8 cellular contexts compared by ENCODE assay signal in genomic region chr19:52734340-52734892, GRCh38. TPM values are rescaled to one million over a fixed set of nuclear protein-coding genes. Genes with fewer than 3 reads are reported as not detected.
DNase-seq lines count a peak whose midpoint lies in the region; ATAC-seq and TF ChIP-seq lines count a peak whose summit lies in the region.

No MANE protein-coding gene starts in this region.

- H3K4me3 ChIP-seq in spleen: peak overlapping the region; percentile 70 to 91 (median 81)

- no peaks in the 10 kb centered on the region for H3K27me3 ChIP-seq in spleen (replicated peaks in 1 of 7)

- H3K27ac ChIP-seq in spleen: peak overlapping the region; percentile 85 to 93 (median 90)

- ATAC-seq in GM21528 (IDR thresholded peaks at IDR 0.05; ENCODE audit: low FRiP score, unreplicated experiment): peak; percentile 41

- DNase-seq in DMS79 treated with DMSO at 0.1 percent for 48 hours (lab: John Stamatoyannopoulos, UW): peak; percentile 62
- no peak for DNase-seq in DMS79 (lab: John Stamatoyannopoulos, UW)
- DNase-seq in astrocyte of the hippocampus (ENCODE audit: low read depth, low spot score): peak; percentile 46
- DNase-seq in iPS-NIHi11 (ENCODE audit: low spot score): peak; percentile 24
- DNase-seq in spleen: peak; percentile 82
- no peak for DNase-seq in cortex of kidney (lab: John Stamatoyannopoulos, UW)

- peaks cover 7 to 35% (median 22%) of the 10 kb centered on the region in 6 donors for H3K4me1 ChIP-seq in spleen

- no peak for TF ChIP-seq POLR2A in spleen (IDR thresholded peaks at IDR 0.05)

- intact Hi-C loops in spleen (cut with DNase I; ENCODE audit: low total_unique reads): no loop called here

- no peak for TF ChIP-seq RAD21 in Ishikawa (IDR thresholded peaks at IDR 0.05; ENCODE audit: low read depth)

- TF ChIP-seq EP300 in Ishikawa (IDR thresholded peaks at IDR 0.05; ENCODE audit: borderline replicate concordance): no peak

- no peaks in the 10 kb centered on the region for H3K9me3 ChIP-seq in spleen

- no peak for TF ChIP-seq CTCF in spleen (IDR thresholded peaks at IDR 0.05 in 8 of 11, conservative IDR thresholded peaks at IDR 0.05 in 3 of 11)

- peaks cover 0 to 24% (median 4%) of the 10 kb centered on the region in 6 donors for H3K36me3 ChIP-seq in spleen

- 0 to 1% (median 0%) methylated on average over 38 to 39 of the region's 39 CpGs for WGBS in spleen, 5 donors

TF ChIP-seq in Ishikawa, 13 proteins besides CTCF, POLR2A, EP300 and RAD21:
- TF ChIP-seq, protein P1, sequence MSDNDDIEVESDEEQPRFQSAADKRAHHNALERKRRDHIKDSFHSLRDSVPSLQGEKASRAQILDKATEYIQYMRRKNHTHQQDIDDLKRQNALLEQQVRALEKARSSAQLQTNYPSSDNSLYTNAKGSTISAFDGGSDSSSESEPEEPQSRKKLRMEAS (IDR thresholded peaks at IDR 0.05): peak; percentile 23; the same call in 1 of the 2 replicates
- TF ChIP-seq ZBTB7A (IDR thresholded peaks at IDR 0.05; ENCODE audit: low read depth) (peak; percentile 31; the same call in 1 of the 2 replicates), YY1 (IDR thresholded peaks at IDR 0.05; ENCODE audit: low read depth) (no peak)

RNA-seq across cellular contexts. Expression of gene ZNF611, which starts 0.4 kb away (rescaled TPM):
- total RNA-seq in spleen: 10 to 100 TPM; 17.4 to 32.5 (median 25.0) TPM
- polyA plus RNA-seq in spleen: 1 to 10 TPM; 2.6 to 6.9 (median 2.6) TPM

RNA-seq across cellular contexts. Expression of gene ZNF600, which starts 52.2 kb away (rescaled TPM):
- 10 to 100 TPM; 10.7 to 32.3 (median 22.4) TPM for total RNA-seq in spleen
- 10 to 100 TPM in 2 of 3 donors, 1 to 10 TPM in 1; 7.5 to 20.4 (median 17.0) TPM for polyA plus RNA-seq in spleen

Comparison
In these comparisons a context has a peak if more than half of its experiments do, and no peak if none do; other contexts are left out.
1. DNase-seq: peak in DMS79 treated with DMSO at 0.1 percent for 48 hours (single experiment), astrocyte of the hippocampus (single experiment), iPS-NIHi11 (single experiment) and spleen (single experiment); none in DMS79 (single experiment) and cortex of kidney (single experiment).